10 cellular contexts compared by ENCODE assay signal in the genomic region with DNA sequence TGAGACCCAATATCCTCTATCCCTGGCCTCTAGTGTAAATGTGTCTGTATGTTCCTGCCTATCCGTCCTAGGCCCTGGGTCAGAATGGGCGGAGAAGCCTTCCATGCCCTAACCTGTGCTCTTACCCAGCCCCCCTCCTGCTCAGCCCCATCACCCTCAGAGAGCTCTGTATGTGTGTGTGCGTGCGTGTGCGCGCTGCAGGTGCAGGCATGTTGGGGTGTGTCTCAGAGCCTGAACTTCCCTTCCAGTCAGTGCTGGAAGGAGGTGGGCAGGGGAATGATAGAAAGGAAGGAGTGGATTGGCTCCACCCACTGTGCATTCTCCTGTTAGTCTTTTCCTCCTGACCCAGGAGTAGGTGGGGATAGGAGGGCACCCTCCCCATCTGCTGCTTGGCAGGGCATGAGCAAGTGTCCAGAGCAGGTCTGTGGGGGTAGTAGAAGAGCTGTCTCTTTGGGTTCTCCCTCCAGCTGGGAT. TPM values are rescaled to one million over a fixed set of nuclear protein-coding genes. Genes with fewer than 3 reads are reported as not detected.
DNase-seq lines count a peak whose midpoint lies in the region; ATAC-seq and TF ChIP-seq lines count a peak whose summit lies in the region.
"Had no signal": no experiment of that assay in that cellular context is flagged by ENCODE, and none has a peak within 500 bp of the region (broad histone marks: within the 10 kb centered on the region; RNA-seq: fewer than 3 reads in every experiment).

No MANE protein-coding gene starts in this region.

- no peak overlapping the region for H3K4me3 ChIP-seq in prostate gland

- H3K9me3 Mint-ChIP-seq in dendritic cell treated with granulocyte-macrophage colony-stimulating factor and Interleukin-4, amounts not matched to agents 40 ng/mL and 50 ng/mL, for 4 days, result no peaks in the 10 kb centered on the region

- TF ChIP-seq POLR2A in prostate gland (IDR thresholded peaks at IDR 0.05), result peak; percentile 53

- ATAC-seq in HG02759 (IDR thresholded peaks at IDR 0.05; ENCODE audit: unreplicated experiment), result no peak

- DNase-seq in NCI-H2196 (lab: John Stamatoyannopoulos, UW; ENCODE audit: unreplicated experiment) (peak; percentile 63), NCI-H2196 treated with DMSO at 0.1 percent for 48 hours (lab: John Stamatoyannopoulos, UW; ENCODE audit: unreplicated experiment) (no peak), NCI-H226 (peak; percentile 91), prostate gland (ENCODE audit: low spot score) (peak; percentile 86), GF-D8 (lab: John Stamatoyannopoulos, UW) (no peak), GM03348 (ENCODE audit: low spot score) (no peak)
- DNase-seq: glutamatergic neuron; stimulated activated CD4-positive, alpha-beta T cell treated with anti-CD3 and anti-CD28 coated beads, Interleukin-12 subunit alpha, Interleukin-12 subunit beta, amount 100 ng/mL, for 4 hours had no signal

- no peak overlapping the region for H3K4me3 Mint-ChIP-seq in dendritic cell treated with granulocyte-macrophage colony-stimulating factor and Interleukin-4, amounts not matched to agents 40 ng/mL and 50 ng/mL, for 4 days

- intact Hi-C loops in dendritic cell treated with granulocyte-macrophage colony-stimulating factor and Interleukin-4, amounts not matched to agents 40 ng/mL and 50 ng/mL, for 4 days (cut with micrococcal nuclease), result no loop called here
- intact Hi-C loops in prostate gland (cut with DNase I), result no loop called here

- H3K36me3 ChIP-seq in prostate gland, result peaks cover 14 to 15% of the 10 kb centered on the region in 2 donors

- H3K9me3 ChIP-seq in prostate gland, result no peaks in the 10 kb centered on the region

- WGBS in prostate gland, result 51% methylated on average over 6 of the region's 6 CpGs

- H3K4me1 ChIP-seq in prostate gland (replicated peaks), result peaks cover 30% of the 10 kb centered on the region

- H3K27ac ChIP-seq in prostate gland, result peak overlapping the region; percentile 79 to 99

- H3K27ac Mint-ChIP-seq in dendritic cell treated with granulocyte-macrophage colony-stimulating factor and Interleukin-4, amounts not matched to agents 40 ng/mL and 50 ng/mL, for 4 days, result peak overlapping the region; percentile 72

- no peak for TF ChIP-seq CTCF in prostate gland (IDR thresholded peaks at IDR 0.05)

- peaks cover 100% of the 10 kb centered on the region for H3K36me3 Mint-ChIP-seq in dendritic cell treated with granulocyte-macrophage colony-stimulating factor and Interleukin-4, amounts not matched to agents 40 ng/mL and 50 ng/mL, for 4 days (ENCODE audit: low read depth)

- peaks cover 92% of the 10 kb centered on the region for H3K4me1 Mint-ChIP-seq in dendritic cell treated with granulocyte-macrophage colony-stimulating factor and Interleukin-4, amounts not matched to agents 40 ng/mL and 50 ng/mL, for 4 days (ENCODE audit: low read depth)

- H3K27me3 ChIP-seq in prostate gland (replicated peaks; ENCODE audit: insufficient read depth), result no peaks in the 10 kb centered on the region

- H3K27me3 Mint-ChIP-seq in dendritic cell treated with granulocyte-macrophage colony-stimulating factor and Interleukin-4, amounts not matched to agents 40 ng/mL and 50 ng/mL, for 4 days, result no peaks in the 10 kb centered on the region

RNA-seq across cellular contexts. Expression of a gene that starts 7.2 kb away (rescaled TPM):
- 10 to 100 TPM; 19.0 to 65.5 TPM for total RNA-seq in prostate gland

RNA-seq across cellular contexts. Expression of a gene that starts 15.0 kb away (rescaled TPM):
- total RNA-seq in prostate gland, result 100 to 1,000 TPM; 124 to 237 TPM

RNA-seq across cellular contexts. Expression of a gene that starts 17.5 kb away (rescaled TPM):
- total RNA-seq in prostate gland, result 10 to 100 TPM; 10.8 to 13.0 TPM

RNA-seq across cellular contexts. Expression of a gene that starts 32.1 kb away (rescaled TPM):
- total RNA-seq in prostate gland, result 100 to 1,000 TPM in 1 of 2 donors, 10 to 100 TPM in 1; 53.5 to 198 TPM

RNA-seq across cellular contexts. Expression of a gene that starts 46.2 kb away (rescaled TPM):
- under 1 TPM; 0.09 to 0.74 TPM for total RNA-seq in prostate gland

Comparison
In these comparisons a context has a peak if more than half of its experiments do, and no peak if none do; other contexts are left out.
1. DNase-seq: peak in NCI-H2196 (single experiment), NCI-H226 (single experiment) and prostate gland (single experiment); none in NCI-H2196 treated with DMSO at 0.1 percent for 48 hours (single experiment), GF-D8 (single experiment) and GM03348 (single experiment).